8 cellular contexts compared by ENCODE assay signal in the genomic region with DNA sequence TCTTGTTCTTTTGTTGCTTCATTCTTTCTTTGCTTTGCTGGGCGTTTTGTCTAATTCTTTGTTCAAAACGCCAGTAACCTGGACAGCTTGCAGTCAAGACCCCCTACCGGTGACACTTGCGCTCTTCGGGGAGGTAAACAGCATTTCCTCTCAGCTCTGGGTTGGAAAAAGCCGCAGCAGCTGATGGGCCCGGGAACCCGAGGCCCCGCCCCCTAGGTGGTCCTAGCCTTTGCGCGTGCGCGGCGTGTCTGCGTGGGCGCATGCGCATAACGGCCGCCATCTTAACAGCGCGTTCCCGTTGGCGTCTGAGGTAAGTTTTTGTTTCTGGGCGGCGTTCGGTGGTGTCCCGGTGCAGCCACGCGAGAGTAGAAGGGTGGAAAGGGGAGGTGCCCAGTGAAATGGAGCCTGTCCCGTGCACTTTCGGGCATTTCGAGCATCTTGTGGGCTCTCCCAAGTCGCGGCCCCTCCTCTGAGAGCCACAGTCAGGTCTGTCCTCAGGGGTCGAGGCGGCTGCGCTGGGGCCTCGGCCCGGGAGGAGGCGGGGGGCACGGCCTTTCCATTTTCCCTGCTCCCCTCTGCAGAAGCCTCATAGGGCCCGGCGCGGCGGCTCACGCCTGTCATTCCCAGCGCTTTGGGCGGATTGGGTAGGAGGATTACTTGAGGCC. TPM values are rescaled to one million over a fixed set of nuclear protein-coding genes. Genes with fewer than 3 reads are reported as not detected.
DNase-seq lines count a peak whose midpoint lies in the region; ATAC-seq and TF ChIP-seq lines count a peak whose summit lies in the region.

Gene ZNF559 (plus strand): TSS at position 261 of the 665 bp plus-strand sequence. CDS start 14,371 bp downstream, outside the sequence.

- intact Hi-C loops in activated CD4-positive, alpha-beta T cell treated with anti-CD3 and anti-CD28 coated beads for 36 hours (cut with DNase I, micrococcal nuclease) = loop anchor here (1.0 to 10.0 kb wide), 12 partner anchors 15 to 495 kb away; partner anchors contain the start of genes ZNF266 (in 2 of the 2), ZNF699 (in 2 of the 2), FBXL12 (in 1 of the 2) and MBD3L1 (in 1 of the 2)
- intact Hi-C loops in left colon (cut with DNase I, micrococcal nuclease) = no loop called here

- POLR2A ChIA-PET in BJ (lab: Charles Lee) = interaction anchor here (0.5 kb wide), 1 partner anchor 259 kb away, joined by 18 read pairs; no protein-coding TSS in a partner anchor
- POLR2A ChIA-PET in activated CD4-positive, alpha-beta T cell treated with anti-CD3 and anti-CD28 coated beads for 36 hours (lab: Charles Lee) = no interaction called here

- H3K9me3 Mint-ChIP-seq in activated CD4-positive, alpha-beta T cell treated with anti-CD3 and anti-CD28 coated beads for 36 hours (ENCODE audit: low read depth) = peaks cover 37% of the 10 kb centered on the region

- ATAC-seq in HG03432 (IDR thresholded peaks at IDR 0.05; ENCODE audit: unreplicated experiment) (peak; percentile 98), left colon (peak; percentile 96)
- peak; percentile 99 for ATAC-seq in activated CD4-positive, alpha-beta T cell treated with anti-CD3 and anti-CD28 coated beads for 36 hours

- TF ChIP-seq CTCF in BJ (IDR thresholded peaks at IDR 0.05; ENCODE audit: insufficient read depth, low read depth, low read length) = peak; percentile 44

- no peaks in the 10 kb centered on the region for H3K36me3 ChIP-seq in BJ (ENCODE audit: control insufficient read depth, insufficient read depth, low read length)

- peak; percentile 75 for TF ChIP-seq POLR2A in GM19193 (IDR thresholded peaks at IDR 0.05; ENCODE audit: extremely low read depth, insufficient read depth, insufficient read length)

- CTCF ChIA-PET in BJ (lab: Yijun Ruan, JAX) = interaction anchor here (0.9 to 2.0 kb wide), 4 partner anchors 8 to 294 kb away, joined by 3 to 11 read pairs (median 4); no protein-coding TSS in a partner anchor
- CTCF ChIA-PET in activated CD4-positive, alpha-beta T cell treated with anti-CD3 and anti-CD28 coated beads for 36 hours (lab: Charles Lee) = interaction anchor here (0.9 to 1.1 kb wide), 2 partner anchors 10 to 13 kb away, joined by 5 to 6 read pairs; no protein-coding TSS in a partner anchor

- peak within 1 kb of the TSS; percentile 84 for H3K4me3 Mint-ChIP-seq in activated CD4-positive, alpha-beta T cell treated with anti-CD3 and anti-CD28 coated beads for 36 hours

- H3K4me3 ChIP-seq in BJ (ENCODE audit: low read depth, low read length) = peak within 1 kb of the TSS; percentile 89

- H3K36me3 Mint-ChIP-seq in activated CD4-positive, alpha-beta T cell treated with anti-CD3 and anti-CD28 coated beads for 36 hours (ENCODE audit: low read depth) = peaks cover 48% of the 10 kb centered on the region

- peak within 1 kb of the TSS; percentile 95 for H3K27ac ChIP-seq in cingulate gyrus (ENCODE audit: low read depth, low read length)

- peaks cover 23% of the 10 kb centered on the region for H3K4me1 Mint-ChIP-seq in activated CD4-positive, alpha-beta T cell treated with anti-CD3 and anti-CD28 coated beads for 36 hours

- no peaks in the 10 kb centered on the region for H3K27me3 Mint-ChIP-seq in activated CD4-positive, alpha-beta T cell treated with anti-CD3 and anti-CD28 coated beads for 36 hours

- peak within 1 kb of the TSS; percentile 96 for H3K27ac Mint-ChIP-seq in activated CD4-positive, alpha-beta T cell treated with anti-CD3 and anti-CD28 coated beads for 36 hours

- no peaks in the 10 kb centered on the region for H3K27me3 ChIP-seq in BJ (ENCODE audit: control insufficient read depth, insufficient read depth, low read length)

- DNase-seq in BJ (ENCODE audit: low read depth) (peak; percentile 77), NCI-H510A (lab: John Stamatoyannopoulos, UW) (peak; percentile 86), left colon (peak; percentile 92 to 93)
- peak; percentile 97 for DNase-seq in activated CD4-positive, alpha-beta T cell treated with anti-CD3 and anti-CD28 coated beads for 36 hours
- DNase-seq in stimulated activated CD4-positive, alpha-beta T cell treated with anti-CD3 and anti-CD28 coated beads, Interleukin-1b, Interleukin-23, amount 100 ng/mL, for 4 hours (ENCODE audit: low read depth in 2 of 2) = peak; percentile 96 to 97

RNA-seq across cellular contexts. Expression of gene ZNF559, which starts in this region (rescaled TPM):
- 8.2 and 15.6 TPM in 2 replicates for polyA plus RNA-seq in BJ (2011; rRNA removed)
- 3.8 and 7.3 TPM in 2 replicates for polyA minus RNA-seq in BJ (2011; rRNA and poly(A)+ RNA removed)
- total RNA-seq in activated CD4-positive, alpha-beta T cell treated with anti-CD3 and anti-CD28 coated beads for 36 hours = 10 to 100 TPM; 11.7 to 13.0 TPM
- 1 to 10 TPM; 3.6 to 7.8 TPM for total RNA-seq in left colon

Comparison
In these comparisons a context has a peak if more than half of its experiments do, and no peak if none do; other contexts are left out.
1. Peak in every context shown above with its lines: DNase-seq, ATAC-seq, H3K4me3 ChIP-seq and H3K27ac ChIP-seq.
2. intact Hi-C loops: an anchor here in activated CD4-positive, alpha-beta T cell treated with anti-CD3 and anti-CD28 coated beads for 36 hours (1.0 to 10.0 kb wide); none called in left colon.